Comparison of ENCODE assay signal across 11 cellular contexts in the genomic region with DNA sequence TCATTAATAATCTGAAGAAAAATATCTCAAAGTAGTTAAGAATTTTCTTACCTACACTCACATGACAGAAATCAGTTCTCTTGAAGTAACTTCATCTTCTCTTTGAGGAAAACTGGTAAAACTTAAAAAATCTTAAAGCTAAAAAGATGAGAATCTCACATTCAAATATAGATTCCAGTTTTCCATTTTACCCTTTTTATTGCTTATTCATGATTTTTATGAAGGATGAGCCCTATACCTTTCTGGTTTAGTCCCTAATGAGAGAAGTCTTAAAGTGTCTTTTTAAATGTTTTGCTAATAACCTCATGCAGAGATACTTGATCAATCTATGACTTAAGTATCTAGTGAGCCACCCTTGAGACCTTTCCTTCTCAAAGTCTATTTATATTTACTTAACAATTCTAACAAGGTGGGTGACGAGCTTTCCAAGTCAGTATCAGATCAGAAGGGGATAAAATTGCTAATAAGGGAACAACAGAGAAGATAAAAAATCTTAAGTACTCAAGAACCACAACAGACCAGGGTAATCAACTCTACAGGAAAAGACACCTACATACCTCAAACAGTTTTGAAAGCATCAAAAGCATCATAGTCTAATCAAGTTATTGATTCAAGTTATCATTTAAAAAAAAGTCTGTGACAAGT. TPM values are rescaled to one million over a fixed set of nuclear protein-coding genes. Genes with fewer than 3 reads are reported as not detected.
DNase-seq lines count a peak whose midpoint lies in the region; ATAC-seq and TF ChIP-seq lines count a peak whose summit lies in the region.
"Had no signal": no experiment of that assay in that cellular context is flagged by ENCODE, and none has a peak within 500 bp of the region (broad histone marks: within the 10 kb centered on the region; RNA-seq: fewer than 3 reads in every experiment).

No MANE protein-coding gene starts in this region.

- H3K23ac ChIP-seq in neuronal stem cell (ENCODE audit: low read depth, low read length, poor library complexity): no peak overlapping the region

- no peak overlapping the region for H3K4ac ChIP-seq in neuronal stem cell (ENCODE audit: low read length)

- H3K4me3 ChIP-seq in OCI-LY3 (ENCODE audit: low read length): no peak overlapping the region
- peak overlapping the region; percentile 91 for H3K4me3 ChIP-seq in smooth muscle cell
- no peak overlapping the region for H3K4me3 ChIP-seq in neuronal stem cell (ENCODE audit: low read length in 2 of 2)
- H3K4me3 ChIP-seq: heart left ventricle had no signal

- no peaks in the 10 kb centered on the region for H3K9me3 Mint-ChIP-seq in activated T-cell treated with anti-CD3 and anti-CD28 coated beads, Interleukin-2, amount 50 U/mL, for 4 hours
- no peaks in the 10 kb centered on the region for H3K9me3 Mint-ChIP-seq in chondrocyte (ENCODE audit: low read depth)

- no peaks in the 10 kb centered on the region for H3K27me3 ChIP-seq in OCI-LY3 (ENCODE audit: low read depth, low read length)
- no peaks in the 10 kb centered on the region for H3K27me3 ChIP-seq in smooth muscle cell (ENCODE audit: low read depth)
- no peaks in the 10 kb centered on the region for H3K27me3 ChIP-seq in neuronal stem cell (ENCODE audit: control insufficient read depth in 3 of 3, insufficient read depth in 3 of 3, low read depth in 1 of 3, low read length in 3 of 3)
- H3K27me3 ChIP-seq: heart left ventricle had no signal

- H3K27ac ChIP-seq in OCI-LY3 (ENCODE audit: low read length) (no peak overlapping the region), smooth muscle cell (ENCODE audit: low read depth) (peak overlapping the region; percentile 41), substantia nigra (ENCODE audit: low read depth, low read length, poor library complexity, severe bottlenecking) (no peak overlapping the region), neuronal stem cell (replicated peaks; ENCODE audit: low read length) (no peak overlapping the region)
- H3K27ac ChIP-seq: heart left ventricle had no signal

- H2BK5ac ChIP-seq in neuronal stem cell (ENCODE audit: low read length): no peak overlapping the region

- H3K79me2 ChIP-seq in OCI-LY3 (ENCODE audit: low read length): peaks cover 95% of the 10 kb centered on the region
- peaks cover 75% of the 10 kb centered on the region for H3K79me2 ChIP-seq in smooth muscle cell (ENCODE audit: low read depth)

- H2BK12ac ChIP-seq in neuronal stem cell (ENCODE audit: low read length): no peak overlapping the region

- TF ChIP-seq CTCF in OCI-LY3 (IDR thresholded peaks at IDR 0.05; ENCODE audit: low read depth, low read length): no peak
- TF ChIP-seq CTCF in chondrocyte (IDR thresholded peaks at IDR 0.05): no peak
- TF ChIP-seq CTCF in smooth muscle cell (IDR thresholded peaks at IDR 0.05; ENCODE audit: borderline replicate concordance, insufficient read depth, poor library complexity, severe bottlenecking): no peak

- H3K14ac ChIP-seq in neuronal stem cell (ENCODE audit: low read length): no peak overlapping the region

- no peak overlapping the region for H4K91ac ChIP-seq in neuronal stem cell (ENCODE audit: low read depth, low read length, poor library complexity)

- peak overlapping the region; percentile 100 for H3K27ac Mint-ChIP-seq in chondrocyte (ENCODE audit: unreplicated experiment)

- H3K4me1 ChIP-seq in OCI-LY3 (ENCODE audit: low read length): peaks cover 39% of the 10 kb centered on the region
- peaks cover 17% of the 10 kb centered on the region for H3K4me1 ChIP-seq in smooth muscle cell (ENCODE audit: low read depth)
- peaks cover 7 to 9% of the 10 kb centered on the region in 2 donors for H3K4me1 ChIP-seq in neuronal stem cell (ENCODE audit: control insufficient read depth in 2 of 2, insufficient read depth in 1 of 2, low read depth in 1 of 2, low read length in 2 of 2)

- no peak overlapping the region for H3K18ac ChIP-seq in neuronal stem cell (ENCODE audit: low read length)

- H3F3A ChIP-seq in smooth muscle cell (ENCODE audit: low read depth): peaks cover 12% of the 10 kb centered on the region

- ATAC-seq in activated T-cell treated with anti-CD3 and anti-CD28 coated beads, Interleukin-2, amount 50 U/mL, for 4 hours: no peak
- ATAC-seq: heart left ventricle had no signal

- H3K36me3 Mint-ChIP-seq in activated T-cell treated with anti-CD3 and anti-CD28 coated beads, Interleukin-2, amount 50 U/mL, for 4 hours (ENCODE audit: insufficient read depth): peaks cover 46% of the 10 kb centered on the region
- H3K36me3 Mint-ChIP-seq in chondrocyte (ENCODE audit: low read depth): peaks cover 26% of the 10 kb centered on the region

- H3K79me1 ChIP-seq in neuronal stem cell (ENCODE audit: low read depth, low read length): peaks cover 3% of the 10 kb centered on the region

- WGBS in smooth muscle cell (ENCODE audit: low lambda C conversion rate): 78% methylated on average over 1 of the region's 1 CpG
- no CpG with 5 or more reads among the region's 1 CpG for WGBS in neuronal stem cell (ENCODE audit: extremely low coverage in 2 of 2, insufficient read length in 2 of 2, insufficient replicate concordance in 1 of 2), 2 donors

- no peaks in the 10 kb centered on the region for H3K27me3 Mint-ChIP-seq in activated T-cell treated with anti-CD3 and anti-CD28 coated beads, Interleukin-2, amount 50 U/mL, for 4 hours (ENCODE audit: low read depth)
- H3K27me3 Mint-ChIP-seq in chondrocyte (ENCODE audit: low read depth): no peaks in the 10 kb centered on the region

- H2AK5ac ChIP-seq in neuronal stem cell (ENCODE audit: low read depth, low read length): no peak overlapping the region

- H2BK15ac ChIP-seq in neuronal stem cell (ENCODE audit: low read length): no peak overlapping the region

- H3K4me2 ChIP-seq in OCI-LY3 (ENCODE audit: low read length) (peak overlapping the region; percentile 90; the same call in 1 of the 2 replicates), smooth muscle cell (peak overlapping the region; percentile 100), neuronal stem cell (ENCODE audit: insufficient read depth, low read length, poor library complexity, severe bottlenecking) (no peak overlapping the region)

- peaks cover 47% of the 10 kb centered on the region for H3K4me1 Mint-ChIP-seq in activated T-cell treated with anti-CD3 and anti-CD28 coated beads, Interleukin-2, amount 50 U/mL, for 4 hours (ENCODE audit: low read depth)
- H3K4me1 Mint-ChIP-seq in chondrocyte (ENCODE audit: low read depth): peaks cover 63% of the 10 kb centered on the region

- H3K4me3 Mint-ChIP-seq in activated T-cell treated with anti-CD3 and anti-CD28 coated beads, Interleukin-2, amount 50 U/mL, for 4 hours: peak overlapping the region; percentile 99
- peak overlapping the region; percentile 98 for H3K4me3 Mint-ChIP-seq in chondrocyte (ENCODE audit: unreplicated experiment)

- H4K8ac ChIP-seq in neuronal stem cell (ENCODE audit: low read depth, low read length): no peak overlapping the region

- peaks cover 26% of the 10 kb centered on the region for H4K20me1 ChIP-seq in OCI-LY3 (ENCODE audit: insufficient read depth, low read length)
- peaks cover 36% of the 10 kb centered on the region for H4K20me1 ChIP-seq in smooth muscle cell (ENCODE audit: low read depth)

- DNase-seq in activated T-cell treated with anti-CD3 and anti-CD28 coated beads, Interleukin-2, amount 50 U/mL, for 4 hours: no peak
- no peak for DNase-seq in activated T-cell treated with anti-CD3 and anti-CD28 coated beads, Interleukin-2, amount 50 U/mL, for 48 hours
- DNase-seq in chondrocyte (ENCODE audit: low spot score): no peak
- DNase-seq in smooth muscle cell (lab: John Stamatoyannopoulos, UW; ENCODE audit: unreplicated experiment): no peak
- no peak for DNase-seq in cerebellar cortex (ENCODE audit: low spot score)
- DNase-seq in substantia nigra (lab: John Stamatoyannopoulos, UW): no peak
- no peak for DNase-seq in neuronal stem cell (ENCODE audit: low spot score)
- DNase-seq: effector memory CD4-positive, alpha-beta T cell; heart left ventricle; NCI-H510A treated with DMSO at 0.1 percent for 48 hours had no signal

- H3K9ac ChIP-seq in OCI-LY3 (ENCODE audit: low read length): no peak overlapping the region
- H3K9ac ChIP-seq in smooth muscle cell (ENCODE audit: low read depth): peak overlapping the region; percentile 10
- H3K9ac ChIP-seq in neuronal stem cell (ENCODE audit: low read depth, low read length, poor library complexity): no peak overlapping the region

- H3K36me3 ChIP-seq in OCI-LY3 (replicated peaks; ENCODE audit: low read depth, low read length): peaks cover 54% of the 10 kb centered on the region
- H3K36me3 ChIP-seq in smooth muscle cell (ENCODE audit: low read depth): peaks cover 7% of the 10 kb centered on the region
- peaks cover 4 to 59% of the 10 kb centered on the region in 2 donors for H3K36me3 ChIP-seq in neuronal stem cell (replicated peaks in 1 of 2; ENCODE audit: control insufficient read depth in 2 of 2, insufficient read depth in 2 of 2, low read length in 2 of 2)

- H2BK120ac ChIP-seq in neuronal stem cell (ENCODE audit: low read depth, low read length): no peak overlapping the region

- H3K9me3 ChIP-seq in OCI-LY3 (ENCODE audit: insufficient read depth, low read length) (no peaks in the 10 kb centered on the region), smooth muscle cell (replicated peaks; ENCODE audit: low read depth) (no peaks in the 10 kb centered on the region), neuronal stem cell (replicated peaks in 1 of 2; ENCODE audit: control insufficient read depth in 2 of 2, insufficient read depth in 1 of 2, low read depth in 1 of 2, low read length in 2 of 2) (peaks cover 0 to 9% of the 10 kb centered on the region in 2 donors)
- H3K9me3 ChIP-seq: heart left ventricle had no signal

- H2AFZ ChIP-seq in OCI-LY3 (ENCODE audit: low read depth, low read length) (no peak overlapping the region), smooth muscle cell (ENCODE audit: low read depth) (no peak overlapping the region), neuronal stem cell (ENCODE audit: low read length) (no peak overlapping the region)

RNA-seq across cellular contexts. Expression of gene IARS1, which starts 2.6 kb away (rescaled TPM):
- total RNA-seq in activated T-cell treated with anti-CD3 and anti-CD28 coated beads, Interleukin-2, amount 50 U/mL, for 4 hours: 100 to 1,000 TPM; 249 to 272 (median 268) TPM
- 176 to 249 TPM (median 237 TPM) in 3 replicates for total RNA-seq in chondrocyte
- total RNA-seq in smooth muscle cell: 150 and 208 TPM in 2 replicates
- 85.0 and 93.0 TPM in 2 replicates for polyA plus RNA-seq in smooth muscle cell
- 57.0 TPM for polyA plus RNA-seq in neuronal stem cell (2013, experiment 1 of 2)
- 57.5 TPM for polyA plus RNA-seq in neuronal stem cell (2013, experiment 2 of 2)

RNA-seq across cellular contexts. Expression of gene NOL8, which starts 34.2 kb away (rescaled TPM):
- 10 to 100 TPM; 70.0 to 79.9 (median 73.6) TPM for total RNA-seq in activated T-cell treated with anti-CD3 and anti-CD28 coated beads, Interleukin-2, amount 50 U/mL, for 4 hours
- total RNA-seq in chondrocyte (28.3 to 39.7 TPM (median 30.5 TPM) in 3 replicates), smooth muscle cell (13.0 and 21.3 TPM in 2 replicates)
- polyA plus RNA-seq in smooth muscle cell: 15.1 and 16.9 TPM in 2 replicates
- polyA plus RNA-seq in neuronal stem cell (2013, experiment 1 of 2): 26.8 TPM
- 29.3 TPM for polyA plus RNA-seq in neuronal stem cell (2013, experiment 2 of 2)

RNA-seq across cellular contexts. Expression of gene CENPP, which starts 34.8 kb away (rescaled TPM):
- 10 to 100 TPM; 13.7 to 17.7 (median 15.6) TPM for total RNA-seq in activated T-cell treated with anti-CD3 and anti-CD28 coated beads, Interleukin-2, amount 50 U/mL, for 4 hours
- total RNA-seq in chondrocyte: 7.7 to 19.7 TPM (median 9.2 TPM) in 3 replicates
- total RNA-seq in smooth muscle cell: 4.2 and 10.8 TPM in 2 replicates
- polyA plus RNA-seq in smooth muscle cell: 12.1 and 17.5 TPM in 2 replicates
- 12.4 TPM for polyA plus RNA-seq in neuronal stem cell (2013, experiment 1 of 2)
- 12.7 TPM for polyA plus RNA-seq in neuronal stem cell (2013, experiment 2 of 2)
